ENCODE assay signal across 1 cellular context in genomic region chr14:31251028-31251958, GRCh38.
TF ChIP-seq lines count a peak whose summit lies in the region.

No MANE protein-coding gene starts in this region.

TF ChIP-seq in K562, 482 proteins besides CTCF, POLR2A, EP300 and RAD21:
- TF ChIP-seq YY1 (IDR thresholded peaks at IDR 0.05; ENCODE audit: borderline replicate concordance in 1 of 3, control insufficient read depth in 1 of 3, extremely low read depth in 1 of 3, insufficient read depth in 3 of 3, insufficient read length in 1 of 3, insufficient replicate concordance in 2 of 3, low read depth in 1 of 3, low read length in 2 of 3) (peak in 1 of 3 experiments; percentile 46), NUFIP1 (IDR thresholded peaks at IDR 0.05; ENCODE audit: partially characterized antibody) (no peak)
